In genomic region chr7:23546897-23547572, GRCh38 we compare ENCODE assay signal across 1 cellular context.
TF ChIP-seq lines count a peak whose summit lies in the region.

No MANE protein-coding gene starts in this region.

TF ChIP-seq in H1, 55 proteins besides CTCF, POLR2A, EP300 and RAD21 (continued from another document):
- TF ChIP-seq, protein P1, sequence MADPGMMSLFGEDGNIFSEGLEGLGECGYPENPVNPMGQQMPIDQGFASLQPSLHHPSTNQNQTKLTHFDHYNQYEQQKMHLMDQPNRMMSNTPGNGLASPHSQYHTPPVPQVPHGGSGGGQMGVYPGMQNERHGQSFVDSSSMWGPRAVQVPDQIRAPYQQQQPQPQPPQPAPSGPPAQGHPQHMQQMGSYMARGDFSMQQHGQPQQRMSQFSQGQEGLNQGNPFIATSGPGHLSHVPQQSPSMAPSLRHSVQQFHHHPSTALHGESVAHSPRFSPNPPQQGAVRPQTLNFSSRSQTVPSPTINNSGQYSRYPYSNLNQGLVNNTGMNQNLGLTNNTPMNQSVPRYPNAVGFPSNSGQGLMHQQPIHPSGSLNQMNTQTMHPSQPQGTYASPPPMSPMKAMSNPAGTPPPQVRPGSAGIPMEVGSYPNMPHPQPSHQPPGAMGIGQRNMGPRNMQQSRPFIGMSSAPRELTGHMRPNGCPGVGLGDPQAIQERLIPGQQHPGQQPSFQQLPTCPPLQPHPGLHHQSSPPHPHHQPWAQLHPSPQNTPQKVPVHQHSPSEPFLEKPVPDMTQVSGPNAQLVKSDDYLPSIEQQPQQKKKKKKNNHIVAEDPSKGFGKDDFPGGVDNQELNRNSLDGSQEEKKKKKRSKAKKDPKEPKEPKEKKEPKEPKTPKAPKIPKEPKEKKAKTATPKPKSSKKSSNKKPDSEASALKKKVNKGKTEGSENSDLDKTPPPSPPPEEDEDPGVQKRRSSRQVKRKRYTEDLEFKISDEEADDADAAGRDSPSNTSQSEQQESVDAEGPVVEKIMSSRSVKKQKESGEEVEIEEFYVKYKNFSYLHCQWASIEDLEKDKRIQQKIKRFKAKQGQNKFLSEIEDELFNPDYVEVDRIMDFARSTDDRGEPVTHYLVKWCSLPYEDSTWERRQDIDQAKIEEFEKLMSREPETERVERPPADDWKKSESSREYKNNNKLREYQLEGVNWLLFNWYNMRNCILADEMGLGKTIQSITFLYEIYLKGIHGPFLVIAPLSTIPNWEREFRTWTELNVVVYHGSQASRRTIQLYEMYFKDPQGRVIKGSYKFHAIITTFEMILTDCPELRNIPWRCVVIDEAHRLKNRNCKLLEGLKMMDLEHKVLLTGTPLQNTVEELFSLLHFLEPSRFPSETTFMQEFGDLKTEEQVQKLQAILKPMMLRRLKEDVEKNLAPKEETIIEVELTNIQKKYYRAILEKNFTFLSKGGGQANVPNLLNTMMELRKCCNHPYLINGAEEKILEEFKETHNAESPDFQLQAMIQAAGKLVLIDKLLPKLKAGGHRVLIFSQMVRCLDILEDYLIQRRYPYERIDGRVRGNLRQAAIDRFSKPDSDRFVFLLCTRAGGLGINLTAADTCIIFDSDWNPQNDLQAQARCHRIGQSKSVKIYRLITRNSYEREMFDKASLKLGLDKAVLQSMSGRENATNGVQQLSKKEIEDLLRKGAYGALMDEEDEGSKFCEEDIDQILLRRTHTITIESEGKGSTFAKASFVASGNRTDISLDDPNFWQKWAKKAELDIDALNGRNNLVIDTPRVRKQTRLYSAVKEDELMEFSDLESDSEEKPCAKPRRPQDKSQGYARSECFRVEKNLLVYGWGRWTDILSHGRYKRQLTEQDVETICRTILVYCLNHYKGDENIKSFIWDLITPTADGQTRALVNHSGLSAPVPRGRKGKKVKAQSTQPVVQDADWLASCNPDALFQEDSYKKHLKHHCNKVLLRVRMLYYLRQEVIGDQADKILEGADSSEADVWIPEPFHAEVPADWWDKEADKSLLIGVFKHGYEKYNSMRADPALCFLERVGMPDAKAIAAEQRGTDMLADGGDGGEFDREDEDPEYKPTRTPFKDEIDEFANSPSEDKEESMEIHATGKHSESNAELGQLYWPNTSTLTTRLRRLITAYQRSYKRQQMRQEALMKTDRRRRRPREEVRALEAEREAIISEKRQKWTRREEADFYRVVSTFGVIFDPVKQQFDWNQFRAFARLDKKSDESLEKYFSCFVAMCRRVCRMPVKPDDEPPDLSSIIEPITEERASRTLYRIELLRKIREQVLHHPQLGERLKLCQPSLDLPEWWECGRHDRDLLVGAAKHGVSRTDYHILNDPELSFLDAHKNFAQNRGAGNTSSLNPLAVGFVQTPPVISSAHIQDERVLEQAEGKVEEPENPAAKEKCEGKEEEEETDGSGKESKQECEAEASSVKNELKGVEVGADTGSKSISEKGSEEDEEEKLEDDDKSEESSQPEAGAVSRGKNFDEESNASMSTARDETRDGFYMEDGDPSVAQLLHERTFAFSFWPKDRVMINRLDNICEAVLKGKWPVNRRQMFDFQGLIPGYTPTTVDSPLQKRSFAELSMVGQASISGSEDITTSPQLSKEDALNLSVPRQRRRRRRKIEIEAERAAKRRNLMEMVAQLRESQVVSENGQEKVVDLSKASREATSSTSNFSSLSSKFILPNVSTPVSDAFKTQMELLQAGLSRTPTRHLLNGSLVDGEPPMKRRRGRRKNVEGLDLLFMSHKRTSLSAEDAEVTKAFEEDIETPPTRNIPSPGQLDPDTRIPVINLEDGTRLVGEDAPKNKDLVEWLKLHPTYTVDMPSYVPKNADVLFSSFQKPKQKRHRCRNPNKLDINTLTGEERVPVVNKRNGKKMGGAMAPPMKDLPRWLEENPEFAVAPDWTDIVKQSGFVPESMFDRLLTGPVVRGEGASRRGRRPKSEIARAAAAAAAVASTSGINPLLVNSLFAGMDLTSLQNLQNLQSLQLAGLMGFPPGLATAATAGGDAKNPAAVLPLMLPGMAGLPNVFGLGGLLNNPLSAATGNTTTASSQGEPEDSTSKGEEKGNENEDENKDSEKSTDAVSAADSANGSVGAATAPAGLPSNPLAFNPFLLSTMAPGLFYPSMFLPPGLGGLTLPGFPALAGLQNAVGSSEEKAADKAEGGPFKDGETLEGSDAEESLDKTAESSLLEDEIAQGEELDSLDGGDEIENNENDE (IDR thresholded peaks at IDR 0.05; ENCODE audit: insufficient replicate concordance, low read length) = peak; percentile 64
- TF ChIP-seq TEAD4 (IDR thresholded peaks at IDR 0.05; ENCODE audit: low read depth, low read length) = peak; percentile 46; the same call in 1 of the 2 replicates
- TF ChIP-seq, protein P2, sequence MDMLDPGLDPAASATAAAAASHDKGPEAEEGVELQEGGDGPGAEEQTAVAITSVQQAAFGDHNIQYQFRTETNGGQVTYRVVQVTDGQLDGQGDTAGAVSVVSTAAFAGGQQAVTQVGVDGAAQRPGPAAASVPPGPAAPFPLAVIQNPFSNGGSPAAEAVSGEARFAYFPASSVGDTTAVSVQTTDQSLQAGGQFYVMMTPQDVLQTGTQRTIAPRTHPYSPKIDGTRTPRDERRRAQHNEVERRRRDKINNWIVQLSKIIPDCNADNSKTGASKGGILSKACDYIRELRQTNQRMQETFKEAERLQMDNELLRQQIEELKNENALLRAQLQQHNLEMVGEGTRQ (IDR thresholded peaks at IDR 0.05; ENCODE audit: low read length) = no peak
- TF ChIP-seq, protein P3, sequence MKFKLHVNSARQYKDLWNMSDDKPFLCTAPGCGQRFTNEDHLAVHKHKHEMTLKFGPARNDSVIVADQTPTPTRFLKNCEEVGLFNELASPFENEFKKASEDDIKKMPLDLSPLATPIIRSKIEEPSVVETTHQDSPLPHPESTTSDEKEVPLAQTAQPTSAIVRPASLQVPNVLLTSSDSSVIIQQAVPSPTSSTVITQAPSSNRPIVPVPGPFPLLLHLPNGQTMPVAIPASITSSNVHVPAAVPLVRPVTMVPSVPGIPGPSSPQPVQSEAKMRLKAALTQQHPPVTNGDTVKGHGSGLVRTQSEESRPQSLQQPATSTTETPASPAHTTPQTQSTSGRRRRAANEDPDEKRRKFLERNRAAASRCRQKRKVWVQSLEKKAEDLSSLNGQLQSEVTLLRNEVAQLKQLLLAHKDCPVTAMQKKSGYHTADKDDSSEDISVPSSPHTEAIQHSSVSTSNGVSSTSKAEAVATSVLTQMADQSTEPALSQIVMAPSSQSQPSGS (IDR thresholded peaks at IDR 0.05; ENCODE audit: low read length) = 0 out of 2 replicates have a peak, but pooled peaks have one; percentile 62
- TF ChIP-seq MAX (IDR thresholded peaks at IDR 0.05) = no peak
